Comparison of ENCODE assay signal across 12 cellular contexts in the genomic region with DNA sequence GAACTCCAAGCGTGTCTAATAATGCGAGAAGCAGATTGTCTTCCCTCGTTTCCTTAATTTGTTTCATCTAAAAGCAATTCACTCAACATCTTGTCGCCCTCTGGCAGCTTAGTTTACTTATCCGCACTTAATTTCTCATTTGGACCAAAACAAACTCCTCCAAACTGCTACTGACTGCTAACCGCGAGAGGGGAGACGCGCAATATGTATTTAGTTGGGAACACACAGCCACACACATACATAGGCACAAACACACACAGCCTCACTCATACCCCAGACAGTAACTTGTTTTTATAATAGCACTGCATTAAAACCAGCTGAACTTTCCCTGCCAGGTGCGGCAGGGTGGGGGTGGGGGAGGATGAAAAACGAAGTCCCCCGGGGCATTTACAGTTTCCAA. TPM values are rescaled to one million over a fixed set of nuclear protein-coding genes. Genes with fewer than 3 reads are reported as not detected.
DNase-seq lines count a peak whose midpoint lies in the region; ATAC-seq, FAIRE-seq and TF ChIP-seq lines count a peak whose summit lies in the region.
"Had no signal": no experiment of that assay in that cellular context is flagged by ENCODE, and none has a peak within 500 bp of the region (broad histone marks: within the 10 kb centered on the region; RNA-seq: fewer than 3 reads in every experiment).

No MANE protein-coding gene starts in this region.

- H3K4me1 ChIP-seq in HUES48 (ENCODE audit: control insufficient read depth, insufficient read depth, low read length) (peaks cover 16% of the 10 kb centered on the region; the same call in 1 of the 2 replicates), astrocyte (ENCODE audit: insufficient read depth, low read length) (peaks cover 13% of the 10 kb centered on the region), stomach smooth muscle (ENCODE audit: control insufficient read depth, insufficient read depth, low read length) (peaks cover 22% of the 10 kb centered on the region)

- no peak overlapping the region for H2AFZ ChIP-seq in astrocyte (ENCODE audit: low read depth, low read length)

- H3K27ac ChIP-seq in HUES48 (ENCODE audit: low read depth, low read length) (no peak overlapping the region), astrocyte (ENCODE audit: low read depth, low read length) (no peak overlapping the region), stomach smooth muscle (ENCODE audit: low read length) (no peak overlapping the region)

- H3K4me3 ChIP-seq in HUES48 (ENCODE audit: low read depth, low read length) (peak overlapping the region; percentile 63), astrocyte (ENCODE audit: insufficient read depth, low read depth, low read length) (peak overlapping the region; percentile 74), kidney epithelial cell (ENCODE audit: low read depth, low read length) (peak overlapping the region; percentile 71), stomach smooth muscle (ENCODE audit: low read length in 2 of 2) (peak overlapping the region; percentile 70 to 78)

- no peak for TF ChIP-seq POLR2A in GM18505 (IDR thresholded peaks at IDR 0.05; ENCODE audit: borderline replicate concordance, extremely low read depth, insufficient read depth, insufficient read length)

- H3K9ac ChIP-seq in HUES48 (ENCODE audit: low read depth, low read length) (no peak overlapping the region), astrocyte (ENCODE audit: low read length) (no peak overlapping the region), stomach smooth muscle (ENCODE audit: low read length in 2 of 2) (no peak overlapping the region)

- no peaks in the 10 kb centered on the region for H3K36me3 ChIP-seq in HUES48 (ENCODE audit: control insufficient read depth, insufficient read depth, low read length)
- H3K36me3 ChIP-seq in astrocyte (ENCODE audit: insufficient read depth, low read length) = no peaks in the 10 kb centered on the region
- H3K36me3 ChIP-seq in kidney epithelial cell (ENCODE audit: control insufficient read depth, insufficient read depth, low read length) = no peaks in the 10 kb centered on the region
- H3K36me3 ChIP-seq in stomach smooth muscle (ENCODE audit: control insufficient read depth in 2 of 2, insufficient read depth in 2 of 2, low read length in 2 of 2) = no peaks in the 10 kb centered on the region

- H3K27ac Mint-ChIP-seq in astrocyte (ENCODE audit: unreplicated experiment) = no peak overlapping the region
- H3K27ac Mint-ChIP-seq: activated naive CD4-positive, alpha-beta T cell treated with anti-CD3 and anti-CD28 coated beads, Interleukin-2, amount 10 ng/mL, durations not matched to agents 7 days and 5 days had no signal

- peaks cover 8% of the 10 kb centered on the region for H3K27me3 Mint-ChIP-seq in astrocyte (ENCODE audit: low read depth, unreplicated experiment)

- H3K4me2 ChIP-seq in astrocyte (ENCODE audit: low read length) = peak overlapping the region; percentile 91

- peaks cover 76% of the 10 kb centered on the region for H3K27me3 ChIP-seq in HUES48 (ENCODE audit: control insufficient read depth, insufficient read depth, low read length)
- peaks cover 24% of the 10 kb centered on the region for H3K27me3 ChIP-seq in astrocyte (ENCODE audit: insufficient read depth, low read length)
- peaks cover 14% of the 10 kb centered on the region for H3K27me3 ChIP-seq in kidney epithelial cell (ENCODE audit: control insufficient read depth, insufficient read depth, low read length)
- H3K27me3 ChIP-seq in stomach smooth muscle (ENCODE audit: control insufficient read depth in 1 of 2, insufficient read depth in 2 of 2, low read length in 2 of 2) = peaks cover 19 to 40% of the 10 kb centered on the region in 2 donors

- ATAC-seq in GM18505 (IDR thresholded peaks at IDR 0.05; ENCODE audit: unreplicated experiment) = no peak

- DNase-seq in astrocyte (ENCODE audit: low read depth) (no peak), kidney epithelial cell (ENCODE audit: low read depth) (no peak), SHP77 treated with DMSO at 0.1 percent for 48 hours (lab: John Stamatoyannopoulos, UW) (no peak), SHP77 (lab: John Stamatoyannopoulos, UW) (no peak)
- DNase-seq: activated CD4-positive, CD25-positive, alpha-beta regulatory T cell treated with anti-CD3 and anti-CD28 coated beads, Interleukin-2, amount 50 U/mL, for 72 hours; activated naive CD4-positive, alpha-beta T cell treated with anti-CD3 and anti-CD28 coated beads, Interleukin-2, amount 10 ng/mL, durations not matched to agents 7 days and 5 days; stimulated activated CD4-positive, alpha-beta T cell treated with anti-CD3 and anti-CD28 coated beads, Interleukin-12 subunit alpha, Interleukin-12 subunit beta, amount 100 ng/mL, for 4 hours; stimulated activated naive CD4-positive, alpha-beta T cell had no signal

- H3K79me2 ChIP-seq in astrocyte (ENCODE audit: insufficient read depth, low read length) = no peaks in the 10 kb centered on the region

- H4K20me1 ChIP-seq in astrocyte (ENCODE audit: insufficient read depth, low read length) = no peaks in the 10 kb centered on the region

- no peak for FAIRE-seq in astrocyte (lab: Jason Lieb, UNC)
- FAIRE-seq: H54 had no signal

- no peak for TF ChIP-seq CTCF in astrocyte (IDR thresholded peaks at IDR 0.05; ENCODE audit: insufficient read depth, low read depth, low read length)
- no peak for TF ChIP-seq CTCF in kidney epithelial cell (IDR thresholded peaks at IDR 0.05; ENCODE audit: insufficient read depth, low read length, poor library complexity, severe bottlenecking)

- no peaks in the 10 kb centered on the region for H3K9me3 Mint-ChIP-seq in astrocyte (ENCODE audit: unreplicated experiment)
- H3K9me3 Mint-ChIP-seq: activated naive CD4-positive, alpha-beta T cell treated with anti-CD3 and anti-CD28 coated beads, Interleukin-2, amount 10 ng/mL, durations not matched to agents 7 days and 5 days had no signal

- H3K4me1 Mint-ChIP-seq in astrocyte (ENCODE audit: low read depth, unreplicated experiment) = peaks cover 2% of the 10 kb centered on the region

- H3K36me3 Mint-ChIP-seq in astrocyte (ENCODE audit: low read depth, unreplicated experiment) = no peaks in the 10 kb centered on the region
- H3K36me3 Mint-ChIP-seq: activated naive CD4-positive, alpha-beta T cell treated with anti-CD3 and anti-CD28 coated beads, Interleukin-2, amount 10 ng/mL, durations not matched to agents 7 days and 5 days had no signal

- no peaks in the 10 kb centered on the region for H3K9me3 ChIP-seq in HUES48 (ENCODE audit: control insufficient read depth, insufficient read depth, low read length)
- H3K9me3 ChIP-seq in astrocyte (ENCODE audit: insufficient read depth, low read depth, low read length) = no peaks in the 10 kb centered on the region
- no peaks in the 10 kb centered on the region for H3K9me3 ChIP-seq in stomach smooth muscle (ENCODE audit: control insufficient read depth in 2 of 2, low read length in 2 of 2)

- peak overlapping the region; percentile 92 for H3K4me3 Mint-ChIP-seq in astrocyte (ENCODE audit: unreplicated experiment)
- H3K4me3 Mint-ChIP-seq: activated naive CD4-positive, alpha-beta T cell treated with anti-CD3 and anti-CD28 coated beads, Interleukin-2, amount 10 ng/mL, durations not matched to agents 7 days and 5 days had no signal

RNA-seq across cellular contexts. Expression of a gene that starts 2.6 kb away (rescaled TPM):
- total RNA-seq in astrocyte (0.72 and 1.2 TPM in 2 replicates), kidney epithelial cell (2.6 and 2.7 TPM in 2 replicates)
